Comparison of ENCODE assay signal across 8 cellular contexts in the genomic region with DNA sequence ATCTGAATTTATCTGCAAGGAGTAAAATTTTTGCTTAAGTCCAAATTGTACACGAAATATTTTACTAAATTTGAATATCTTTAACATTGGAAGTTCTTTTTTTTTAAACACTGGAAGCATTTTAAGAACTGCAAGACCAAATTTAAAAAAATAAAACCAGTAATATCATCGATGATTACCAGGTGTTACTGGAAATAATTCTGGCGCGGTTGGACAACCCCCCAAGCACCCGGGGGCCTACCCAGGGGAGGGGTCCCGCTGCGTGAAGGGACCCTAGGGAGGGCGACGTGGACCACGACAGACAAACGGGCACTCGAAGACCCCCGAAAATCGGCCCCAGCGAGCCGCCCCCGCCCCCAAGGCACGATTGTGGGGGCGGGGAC. TPM values are rescaled to one million over a fixed set of nuclear protein-coding genes. Genes with fewer than 3 reads are reported as not detected.
DNase-seq lines count a peak whose midpoint lies in the region; ATAC-seq and TF ChIP-seq lines count a peak whose summit lies in the region.

No MANE protein-coding gene starts in this region.

- no peak for TF ChIP-seq CTCF in GM12865 (IDR thresholded peaks at IDR 0.05; ENCODE audit: insufficient read depth, low read depth, low read length, missing control alignments)
- no peak for TF ChIP-seq CTCF in VCaP (conservative IDR thresholded peaks at IDR 0.05)
- no peak for TF ChIP-seq CTCF in foreskin fibroblast (IDR thresholded peaks at IDR 0.05; ENCODE audit: low read depth, low read length)
- TF ChIP-seq CTCF in gastrocnemius medialis (IDR thresholded peaks at IDR 0.05 in 4 of 5, conservative IDR thresholded peaks at IDR 0.05 in 1 of 5) = no peak

- in situ Hi-C loops in gastrocnemius medialis (cut with MboI; ENCODE audit: low sequenced_read_pairs in 4 of 4) (no loop called here), KBM-7 (cut with MboI; ENCODE audit: low pct_unique_long_range_greater_than_20kb, low sequenced_read_pairs) (no loop called here)

- DNase-seq in GM12865 (ENCODE audit: low read depth) (no peak), foreskin fibroblast (no peak), gastrocnemius medialis (no peak), KG1 (lab: John Stamatoyannopoulos, UW) (no peak), MV-4-11 (lab: John Stamatoyannopoulos, UW) (no peak), KBM-7 (no peak), HUDEP-2 (lab: John Stamatoyannopoulos, UW; ENCODE audit: unreplicated experiment in 76 of 76) (no peak)

- no peaks in the 10 kb centered on the region for H3K27me3 ChIP-seq in gastrocnemius medialis

- H3K9me3 ChIP-seq in gastrocnemius medialis = no peaks in the 10 kb centered on the region

- intact Hi-C loops in gastrocnemius medialis (cut with DNase I; ENCODE audit: low total_unique reads) = loop anchor here (1.0 to 2.0 kb wide), 3 partner anchors 13 to 172 kb away; a partner anchor contains a TSS

- TF ChIP-seq POLR2A in gastrocnemius medialis (IDR thresholded peaks at IDR 0.05) = no peak

- ATAC-seq in gastrocnemius medialis = no peak

- H3K4me3 ChIP-seq in GM12865 (ENCODE audit: low read depth, low read length) (peak overlapping the region; percentile 80), foreskin fibroblast (ENCODE audit: low read depth in 1 of 2, low read length in 2 of 2) (peak overlapping the region; percentile 70 to 99), gastrocnemius medialis (peak overlapping the region; percentile 67 to 100 (median 82))

- peaks cover 35 to 37% of the 10 kb centered on the region in 2 donors for H3K4me1 ChIP-seq in gastrocnemius medialis

- H3K36me3 ChIP-seq in gastrocnemius medialis = peaks cover 0 to 19% of the 10 kb centered on the region in 2 donors

- H3K27ac ChIP-seq in VCaP (peak overlapping the region; percentile 91), gastrocnemius medialis (peak overlapping the region; percentile 72 to 100 (median 94))

RNA-seq across cellular contexts. Expression of a gene that starts 12.6 kb away (rescaled TPM):
- 100 to 1,000 TPM; 152 to 383 (median 303) TPM for total RNA-seq in gastrocnemius medialis

RNA-seq across cellular contexts. Expression of a gene that starts 13.1 kb away (rescaled TPM):
- total RNA-seq in gastrocnemius medialis = under 1 TPM in 1 of 4 donors, not detected in 3; 0.11 TPM

RNA-seq across cellular contexts. Expression of a gene that starts 19.7 kb away (rescaled TPM):
- 1 to 10 TPM in 2 of 4 donors, under 1 TPM in 2; 0.80 to 3.9 (median 1.2) TPM for total RNA-seq in gastrocnemius medialis

RNA-seq across cellular contexts. Expression of a gene that starts 32.2 kb away (rescaled TPM):
- total RNA-seq in gastrocnemius medialis = 10 to 100 TPM; 23.9 to 29.2 (median 26.5) TPM

RNA-seq across cellular contexts. Expression of a gene that starts 32.7 kb away (rescaled TPM):
- 10 to 100 TPM; 50.1 to 72.4 (median 61.6) TPM for total RNA-seq in gastrocnemius medialis
